ENCODE assay signal across 1 cellular context in genomic region chr4:87007345-87008181, GRCh38.
A peak's percentile ranks its signal among the peaks of the same experiment; 100 is the strongest.
TF ChIP-seq lines count a peak whose summit lies in the region.

No MANE protein-coding gene starts in this region.

TF ChIP-seq in HepG2, 621 proteins besides CTCF, POLR2A, EP300 and RAD21 (continued from another document):
- TF ChIP-seq HOXA9 (CRISPR knock-in tag; IDR thresholded peaks at IDR 0.05; ENCODE audit: borderline replicate concordance), result 0 out of 2 replicates have a peak, but pooled peaks have one; percentile 7
- TF ChIP-seq NR0B2 (CRISPR knock-in tag; IDR thresholded peaks at IDR 0.05), result no peak
- TF ChIP-seq ZNF790 (CRISPR knock-in tag; IDR thresholded peaks at IDR 0.05; ENCODE audit: borderline replicate concordance), result 0 out of 2 replicates have a peak, but pooled peaks have one; percentile 28
- peak; percentile 9; the same call in 1 of the 2 replicates for TF ChIP-seq SAP130 (CRISPR knock-in tag; IDR thresholded peaks at IDR 0.05; ENCODE audit: low read depth)
- TF ChIP-seq SMYD3 (CRISPR knock-in tag; IDR thresholded peaks at IDR 0.05), result no peak
- peak; percentile 4; the same call in 1 of the 2 replicates for TF ChIP-seq ATF7-NPFF (CRISPR knock-in tag; IDR thresholded peaks at IDR 0.05; ENCODE audit: low read depth)
- TF ChIP-seq ZNF101 (CRISPR knock-in tag; IDR thresholded peaks at IDR 0.05; ENCODE audit: borderline replicate concordance, low read depth), result no peak
- TF ChIP-seq PRMT3 (CRISPR knock-in tag; IDR thresholded peaks at IDR 0.05; ENCODE audit: borderline replicate concordance, low read depth), result 0 out of 2 replicates have a peak, but pooled peaks have one; percentile 0
- peak; percentile 36; the same call in 1 of the 2 replicates for TF ChIP-seq ZSCAN31 (CRISPR knock-in tag; IDR thresholded peaks at IDR 0.05; ENCODE audit: low read depth)
- TF ChIP-seq GABPB1 (CRISPR knock-in tag; IDR thresholded peaks at IDR 0.05), result peak; percentile 49; the same call in 1 of the 2 replicates
- no peak for TF ChIP-seq SRSF9 (IDR thresholded peaks at IDR 0.05; ENCODE audit: borderline replicate concordance, insufficient read depth, low read depth, low read length, poor library complexity, severe bottlenecking)
- TF ChIP-seq RFX3 (CRISPR knock-in tag; IDR thresholded peaks at IDR 0.05), result no peak
- TF ChIP-seq MAFG (CRISPR knock-in tag; IDR thresholded peaks at IDR 0.05), result peak; percentile 91
- TF ChIP-seq SCMH1 (CRISPR knock-in tag; IDR thresholded peaks at IDR 0.05; ENCODE audit: borderline replicate concordance), result no peak
- TF ChIP-seq, protein P1, sequence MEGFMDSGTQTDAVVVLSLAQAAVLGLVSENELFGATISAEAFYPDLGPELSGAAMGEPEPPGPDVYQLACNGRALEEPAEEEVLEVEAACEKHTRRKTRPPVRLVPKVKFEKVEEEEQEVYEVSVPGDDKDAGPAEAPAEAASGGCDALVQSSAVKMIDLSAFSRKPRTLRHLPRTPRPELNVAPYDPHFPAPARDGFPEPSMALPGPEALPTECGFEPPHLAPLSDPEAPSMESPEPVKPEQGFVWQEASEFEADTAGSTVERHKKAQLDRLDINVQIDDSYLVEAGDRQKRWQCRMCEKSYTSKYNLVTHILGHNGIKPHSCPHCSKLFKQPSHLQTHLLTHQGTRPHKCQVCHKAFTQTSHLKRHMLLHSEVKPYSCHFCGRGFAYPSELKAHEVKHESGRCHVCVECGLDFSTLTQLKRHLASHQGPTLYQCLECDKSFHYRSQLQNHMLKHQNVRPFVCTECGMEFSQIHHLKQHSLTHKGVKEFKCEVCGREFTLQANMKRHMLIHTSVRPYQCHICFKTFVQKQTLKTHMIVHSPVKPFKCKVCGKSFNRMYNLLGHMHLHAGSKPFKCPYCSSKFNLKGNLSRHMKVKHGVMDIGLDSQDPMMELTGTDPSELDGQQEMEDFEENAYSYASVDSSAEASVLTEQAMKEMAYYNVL (CRISPR knock-in tag; IDR thresholded peaks at IDR 0.05; ENCODE audit: borderline replicate concordance), result no peak
- no peak for TF ChIP-seq NFKB2 (CRISPR knock-in tag; IDR thresholded peaks at IDR 0.05; ENCODE audit: borderline replicate concordance)
- TF ChIP-seq, protein P2, sequence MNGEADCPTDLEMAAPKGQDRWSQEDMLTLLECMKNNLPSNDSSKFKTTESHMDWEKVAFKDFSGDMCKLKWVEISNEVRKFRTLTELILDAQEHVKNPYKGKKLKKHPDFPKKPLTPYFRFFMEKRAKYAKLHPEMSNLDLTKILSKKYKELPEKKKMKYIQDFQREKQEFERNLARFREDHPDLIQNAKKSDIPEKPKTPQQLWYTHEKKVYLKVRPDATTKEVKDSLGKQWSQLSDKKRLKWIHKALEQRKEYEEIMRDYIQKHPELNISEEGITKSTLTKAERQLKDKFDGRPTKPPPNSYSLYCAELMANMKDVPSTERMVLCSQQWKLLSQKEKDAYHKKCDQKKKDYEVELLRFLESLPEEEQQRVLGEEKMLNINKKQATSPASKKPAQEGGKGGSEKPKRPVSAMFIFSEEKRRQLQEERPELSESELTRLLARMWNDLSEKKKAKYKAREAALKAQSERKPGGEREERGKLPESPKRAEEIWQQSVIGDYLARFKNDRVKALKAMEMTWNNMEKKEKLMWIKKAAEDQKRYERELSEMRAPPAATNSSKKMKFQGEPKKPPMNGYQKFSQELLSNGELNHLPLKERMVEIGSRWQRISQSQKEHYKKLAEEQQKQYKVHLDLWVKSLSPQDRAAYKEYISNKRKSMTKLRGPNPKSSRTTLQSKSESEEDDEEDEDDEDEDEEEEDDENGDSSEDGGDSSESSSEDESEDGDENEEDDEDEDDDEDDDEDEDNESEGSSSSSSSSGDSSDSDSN (CRISPR knock-in tag; IDR thresholded peaks at IDR 0.05), result no peak
- peak; percentile 99 for TF ChIP-seq MAFF (IDR thresholded peaks at IDR 0.05; ENCODE audit: low read depth, low read length)
- no peak for TF ChIP-seq ZSCAN20 (CRISPR knock-in tag; IDR thresholded peaks at IDR 0.05; ENCODE audit: borderline replicate concordance)
- TF ChIP-seq ZNF619 (CRISPR knock-in tag; IDR thresholded peaks at IDR 0.05), result no peak
- TF ChIP-seq, protein P3, sequence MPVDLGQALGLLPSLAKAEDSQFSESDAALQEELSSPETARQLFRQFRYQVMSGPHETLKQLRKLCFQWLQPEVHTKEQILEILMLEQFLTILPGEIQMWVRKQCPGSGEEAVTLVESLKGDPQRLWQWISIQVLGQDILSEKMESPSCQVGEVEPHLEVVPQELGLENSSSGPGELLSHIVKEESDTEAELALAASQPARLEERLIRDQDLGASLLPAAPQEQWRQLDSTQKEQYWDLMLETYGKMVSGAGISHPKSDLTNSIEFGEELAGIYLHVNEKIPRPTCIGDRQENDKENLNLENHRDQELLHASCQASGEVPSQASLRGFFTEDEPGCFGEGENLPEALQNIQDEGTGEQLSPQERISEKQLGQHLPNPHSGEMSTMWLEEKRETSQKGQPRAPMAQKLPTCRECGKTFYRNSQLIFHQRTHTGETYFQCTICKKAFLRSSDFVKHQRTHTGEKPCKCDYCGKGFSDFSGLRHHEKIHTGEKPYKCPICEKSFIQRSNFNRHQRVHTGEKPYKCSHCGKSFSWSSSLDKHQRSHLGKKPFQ (CRISPR knock-in tag; IDR thresholded peaks at IDR 0.05; ENCODE audit: insufficient replicate concordance), result peak; percentile 20
